Comparison of ENCODE assay signal across 20 cellular contexts in genomic region chr3:15261274-15261673, GRCh38. TPM values are rescaled to one million over a fixed set of nuclear protein-coding genes. Genes with fewer than 3 reads are reported as not detected.
DNase-seq lines count a peak whose midpoint lies in the region; ATAC-seq and TF ChIP-seq lines count a peak whose summit lies in the region.
"Had no signal": no experiment of that assay in that cellular context is flagged by ENCODE, and none has a peak within 500 bp of the region (broad histone marks: within the 10 kb centered on the region; RNA-seq: fewer than 3 reads in every experiment).

No MANE protein-coding gene starts in this region.

- no peak overlapping the region for H3K27ac ChIP-seq in right atrium auricular region
- H3K27ac ChIP-seq in naive thymus-derived CD4-positive, alpha-beta T cell (ENCODE audit: low read depth, low read length) = no peak overlapping the region
- H3K27ac ChIP-seq in transverse colon = no peak overlapping the region
- H3K27ac ChIP-seq: epithelial cell of prostate, KMS-11 had no signal

- peaks cover 46% of the 10 kb centered on the region for H3K36me3 Mint-ChIP-seq in activated T-helper 1 cell treated with anti-CD3 and anti-CD28 coated beads, Interleukin-12 subunit alpha, Interleukin-12 subunit beta, Interleukin-2, Interleukin-4 antibody, amounts not matched to agents 30 ng/mL and 10 ng/mL and 1 ng/mL, durations not matched to agents 14 hours and 24 hours and 36 hours (ENCODE audit: low read depth)
- H3K36me3 Mint-ChIP-seq in naive thymus-derived CD4-positive, alpha-beta T cell = peaks cover 0 to 47% (median 15%) of the 10 kb centered on the region in 5 donors

- no peaks in the 10 kb centered on the region for H3K9me3 Mint-ChIP-seq in activated T-helper 1 cell treated with anti-CD3 and anti-CD28 coated beads, Interleukin-12 subunit alpha, Interleukin-12 subunit beta, Interleukin-2, Interleukin-4 antibody, amounts not matched to agents 30 ng/mL and 10 ng/mL and 1 ng/mL, durations not matched to agents 14 hours and 24 hours and 36 hours
- no peaks in the 10 kb centered on the region for H3K9me3 Mint-ChIP-seq in naive thymus-derived CD4-positive, alpha-beta T cell
- H3K9me3 Mint-ChIP-seq: activated naive CD8-positive, alpha-beta T cell treated with anti-CD3 and anti-CD28 coated beads, Interleukin-2, amount 50 U/mL, for 24 hours; dendritic cell treated with granulocyte-macrophage colony-stimulating factor and Interleukin-4, amounts not matched to agents 40 ng/mL and 50 ng/mL, for 4 days had no signal

- H3K4me3 Mint-ChIP-seq in activated T-helper 1 cell treated with anti-CD3 and anti-CD28 coated beads, Interleukin-12 subunit alpha, Interleukin-12 subunit beta, Interleukin-2, Interleukin-4 antibody, amounts not matched to agents 30 ng/mL and 10 ng/mL and 1 ng/mL, durations not matched to agents 14 hours and 24 hours and 36 hours = no peak overlapping the region
- H3K4me3 Mint-ChIP-seq in naive thymus-derived CD4-positive, alpha-beta T cell = no peak overlapping the region
- H3K4me3 Mint-ChIP-seq: activated naive CD8-positive, alpha-beta T cell treated with anti-CD3 and anti-CD28 coated beads, Interleukin-2, amount 50 U/mL, for 24 hours; dendritic cell treated with granulocyte-macrophage colony-stimulating factor and Interleukin-4, amounts not matched to agents 40 ng/mL and 50 ng/mL, for 4 days had no signal

- CTCF ChIA-PET in naive thymus-derived CD4-positive, alpha-beta T cell (lab: Charles Lee) = no interaction called here

- H3K4me3 ChIP-seq in right atrium auricular region (no peak overlapping the region), transverse colon (no peak overlapping the region)
- H3K4me3 ChIP-seq in naive thymus-derived CD4-positive, alpha-beta T cell (ENCODE audit: low read length) = no peak overlapping the region
- H3K4me3 ChIP-seq: tibial nerve had no signal

- H3K27me3 ChIP-seq in right atrium auricular region (no peaks in the 10 kb centered on the region), transverse colon (no peaks in the 10 kb centered on the region)
- no peaks in the 10 kb centered on the region for H3K27me3 ChIP-seq in naive thymus-derived CD4-positive, alpha-beta T cell (ENCODE audit: control insufficient read depth in 2 of 2, insufficient read depth in 2 of 2, low read length in 2 of 2)
- H3K27me3 ChIP-seq: tibial nerve had no signal

- no peak for TF ChIP-seq POLR2A in transverse colon (IDR thresholded peaks at IDR 0.05)

- in situ Hi-C loops in transverse colon (cut with MboI; ENCODE audit: low pct_ligation_motif_present in 1 of 4, low pct_unique_long_range_greater_than_20kb in 1 of 4, low sequenced_read_pairs in 3 of 4) = loop anchor here (10.0 to 25.0 kb wide), 4 partner anchors 114 to 304 kb away; no protein-coding TSS in a partner anchor

- no peak for ATAC-seq in naive thymus-derived CD4-positive, alpha-beta T cell
- no peak for ATAC-seq in HG02870 (IDR thresholded peaks at IDR 0.05; ENCODE audit: unreplicated experiment)
- ATAC-seq: activated naive CD8-positive, alpha-beta T cell treated with anti-CD3 and anti-CD28 coated beads, Interleukin-2, amount 50 U/mL, for 24 hours had no signal

- H3K4me1 Mint-ChIP-seq in activated T-helper 1 cell treated with anti-CD3 and anti-CD28 coated beads, Interleukin-12 subunit alpha, Interleukin-12 subunit beta, Interleukin-2, Interleukin-4 antibody, amounts not matched to agents 30 ng/mL and 10 ng/mL and 1 ng/mL, durations not matched to agents 14 hours and 24 hours and 36 hours (ENCODE audit: low read depth) = peaks cover 36% of the 10 kb centered on the region
- peaks cover 10 to 38% (median 27%) of the 10 kb centered on the region in 7 donors for H3K4me1 Mint-ChIP-seq in naive thymus-derived CD4-positive, alpha-beta T cell

- peak overlapping the region; percentile 55 for H3K27ac Mint-ChIP-seq in activated T-helper 1 cell treated with anti-CD3 and anti-CD28 coated beads, Interleukin-12 subunit alpha, Interleukin-12 subunit beta, Interleukin-2, Interleukin-4 antibody, amounts not matched to agents 30 ng/mL and 10 ng/mL and 1 ng/mL, durations not matched to agents 14 hours and 24 hours and 36 hours
- H3K27ac Mint-ChIP-seq in naive thymus-derived CD4-positive, alpha-beta T cell = peak overlapping the region; percentile 39 to 88 (median 83)
- H3K27ac Mint-ChIP-seq: dendritic cell treated with granulocyte-macrophage colony-stimulating factor and Interleukin-4, amounts not matched to agents 40 ng/mL and 50 ng/mL, for 4 days had no signal

- DNase-seq in cardiac septum (ENCODE audit: low spot score) (peak; percentile 72), right atrium auricular region (ENCODE audit: low spot score) (no peak), transverse colon (peak; percentile 55), NCI-H82 (lab: John Stamatoyannopoulos, UW) (no peak), C1 segment of cervical spinal cord (lab: John Stamatoyannopoulos, UW) (no peak)
- no peak for DNase-seq in activated T-helper 1 cell treated with anti-CD3 and anti-CD28 coated beads, Interleukin-12 subunit alpha, Interleukin-12 subunit beta, Interleukin-2, Interleukin-4 antibody, amounts not matched to agents 30 ng/mL and 10 ng/mL and 1 ng/mL, durations not matched to agents 14 hours and 24 hours and 36 hours (ENCODE audit: low spot score)
- DNase-seq in naive thymus-derived CD4-positive, alpha-beta T cell = no peak
- DNase-seq: activated naive CD8-positive, alpha-beta T cell treated with anti-CD3 and anti-CD28 coated beads, Interleukin-2, amount 50 U/mL, for 24 hours; activated T-cell treated with anti-CD3 and anti-CD28 coated beads for 4 hours; Caco-2; foreskin melanocyte; kidney glomerular epithelial cell; MV-4-11; NCI-H187 treated with DMSO at 0.1 percent for 48 hours; NK-92 treated with Interleukin-12 subunit alpha and Interleukin-12 subunit beta, amount 100 ng/mL, for 24 hours had no signal

- no peaks in the 10 kb centered on the region for H3K9me3 ChIP-seq in right atrium auricular region
- no peaks in the 10 kb centered on the region for H3K9me3 ChIP-seq in naive thymus-derived CD4-positive, alpha-beta T cell (ENCODE audit: control insufficient read depth in 2 of 3, low read length in 3 of 3)
- no peaks in the 10 kb centered on the region for H3K9me3 ChIP-seq in transverse colon
- H3K9me3 ChIP-seq: Caco-2, tibial nerve had no signal

- H3K4me1 ChIP-seq in right atrium auricular region (peaks cover 0 to 11% of the 10 kb centered on the region in 2 donors), transverse colon (peaks cover 0 to 32% (median 9%) of the 10 kb centered on the region in 4 donors)
- peaks cover 0 to 5% of the 10 kb centered on the region in 2 donors for H3K4me1 ChIP-seq in naive thymus-derived CD4-positive, alpha-beta T cell (ENCODE audit: control insufficient read depth in 2 of 2, insufficient read depth in 2 of 2, low read length in 2 of 2)
- H3K4me1 ChIP-seq: Caco-2 had no signal

- peaks cover 54% of the 10 kb centered on the region for H3K36me3 ChIP-seq in right atrium auricular region
- H3K36me3 ChIP-seq in naive thymus-derived CD4-positive, alpha-beta T cell (ENCODE audit: control insufficient read depth in 2 of 3, insufficient read depth in 3 of 3, low read length in 3 of 3) = peaks cover 10 to 59% (median 33%) of the 10 kb centered on the region in 3 experiments
- H3K36me3 ChIP-seq in transverse colon = peaks cover 0 to 5% (median 1%) of the 10 kb centered on the region in 4 donors

- H3K27me3 Mint-ChIP-seq in activated T-helper 1 cell treated with anti-CD3 and anti-CD28 coated beads, Interleukin-12 subunit alpha, Interleukin-12 subunit beta, Interleukin-2, Interleukin-4 antibody, amounts not matched to agents 30 ng/mL and 10 ng/mL and 1 ng/mL, durations not matched to agents 14 hours and 24 hours and 36 hours (ENCODE audit: insufficient read depth) = no peaks in the 10 kb centered on the region
- no peaks in the 10 kb centered on the region for H3K27me3 Mint-ChIP-seq in naive thymus-derived CD4-positive, alpha-beta T cell
- H3K27me3 Mint-ChIP-seq: activated naive CD8-positive, alpha-beta T cell treated with anti-CD3 and anti-CD28 coated beads, Interleukin-2, amount 50 U/mL, for 24 hours; dendritic cell treated with granulocyte-macrophage colony-stimulating factor and Interleukin-4, amounts not matched to agents 40 ng/mL and 50 ng/mL, for 4 days had no signal

- TF ChIP-seq EP300 in transverse colon (IDR thresholded peaks at IDR 0.05; ENCODE audit: low read depth) = no peak

- TF ChIP-seq CTCF in right atrium auricular region (IDR thresholded peaks at IDR 0.05) (no peak), transverse colon (IDR thresholded peaks at IDR 0.05) (no peak)

- POLR2A ChIA-PET in naive thymus-derived CD4-positive, alpha-beta T cell (lab: Charles Lee) = no interaction called here

- intact Hi-C loops in cardiac septum (cut with DNase I) = no loop called here
- intact Hi-C loops in activated T-helper 1 cell treated with anti-CD3 and anti-CD28 coated beads, Interleukin-12 subunit alpha, Interleukin-12 subunit beta, Interleukin-2, Interleukin-4 antibody, amounts not matched to agents 30 ng/mL and 10 ng/mL and 1 ng/mL, durations not matched to agents 14 hours and 24 hours and 36 hours (cut with micrococcal nuclease) = loop anchor here (10.0 kb wide), 1 partner anchor 156 kb away; no protein-coding TSS in a partner anchor
- intact Hi-C loops in naive thymus-derived CD4-positive, alpha-beta T cell (cut with micrococcal nuclease) = no loop called here
- intact Hi-C loops in transverse colon (cut with DNase I; ENCODE audit: low total_unique reads) = no loop called here

RNA-seq across cellular contexts. Expression of gene CAPN7, which starts 55.2 kb away (rescaled TPM):
- total RNA-seq in cardiac septum = 29.2 TPM
- total RNA-seq in right atrium auricular region = 10 to 100 TPM; 21.2 to 21.3 TPM
- 26.0 and 28.6 TPM in 2 replicates for total RNA-seq in activated T-helper 1 cell treated with anti-CD3 and anti-CD28 coated beads, Interleukin-12 subunit alpha, Interleukin-12 subunit beta, Interleukin-2, Interleukin-4 antibody, amounts not matched to agents 30 ng/mL and 10 ng/mL and 1 ng/mL, durations not matched to agents 14 hours and 24 hours and 36 hours
- total RNA-seq in naive thymus-derived CD4-positive, alpha-beta T cell = 100 to 1,000 TPM in 2 of 5 experiments, 10 to 100 TPM in 3; 34.4 to 104 (median 70.4) TPM
- 10 to 100 TPM; 23.4 to 33.9 TPM for polyA plus RNA-seq in naive thymus-derived CD4-positive, alpha-beta T cell
- total RNA-seq in transverse colon = 10 to 100 TPM; 12.1 to 78.4 (median 48.8) TPM

Comparison
In these comparisons a context has a peak if more than half of its experiments do, and no peak if none do; other contexts are left out.
1. DNase-seq: peak in cardiac septum (single experiment) and transverse colon (single experiment); none in right atrium auricular region (single experiment), activated T-helper 1 cell treated with anti-CD3 and anti-CD28 coated beads, Interleukin-12 subunit alpha, Interleukin-12 subunit beta, Interleukin-2, Interleukin-4 antibody, amounts not matched to agents 30 ng/mL and 10 ng/mL and 1 ng/mL, durations not matched to agents 14 hours and 24 hours and 36 hours (single experiment), naive thymus-derived CD4-positive, alpha-beta T cell (0 of 9), NCI-H82 (single experiment) and C1 segment of cervical spinal cord (0 of 14).